Comparison of ENCODE assay signal across 10 cellular contexts in genomic region chr22:46012182-46012880, GRCh38. TPM values are rescaled to one million over a fixed set of nuclear protein-coding genes. Genes with fewer than 3 reads are reported as not detected.
DNase-seq lines count a peak whose midpoint lies in the region; ATAC-seq and TF ChIP-seq lines count a peak whose summit lies in the region.
"Had no signal": no experiment of that assay in that cellular context is flagged by ENCODE, and none has a peak within 500 bp of the region (broad histone marks: within the 10 kb centered on the region; RNA-seq: fewer than 3 reads in every experiment).

No MANE protein-coding gene starts in this region.

- H3K27me3 ChIP-seq in ovary, result no peaks in the 10 kb centered on the region

- H3K4me1 ChIP-seq in ovary (ENCODE audit: insufficient read depth), result peaks cover 16% of the 10 kb centered on the region

- peaks cover 2% of the 10 kb centered on the region for H3K27me3 Mint-ChIP-seq in activated naive CD8-positive, alpha-beta T cell treated with anti-CD3 and anti-CD28 coated beads, Interleukin-2, amount 10 ng/mL, durations not matched to agents 7 days and 5 days
- H3K27me3 Mint-ChIP-seq in activated naive CD8-positive, alpha-beta T cell treated with anti-CD3 and anti-CD28 coated beads for 36 hours, result no peaks in the 10 kb centered on the region

- H3K4me3 Mint-ChIP-seq in activated naive CD8-positive, alpha-beta T cell treated with anti-CD3 and anti-CD28 coated beads, Interleukin-2, amount 10 ng/mL, durations not matched to agents 7 days and 5 days, result no peak overlapping the region
- H3K4me3 Mint-ChIP-seq in activated naive CD8-positive, alpha-beta T cell treated with anti-CD3 and anti-CD28 coated beads for 36 hours, result no peak overlapping the region

- no peak overlapping the region for H3K27ac Mint-ChIP-seq in activated naive CD8-positive, alpha-beta T cell treated with anti-CD3 and anti-CD28 coated beads, Interleukin-2, amount 10 ng/mL, durations not matched to agents 7 days and 5 days
- H3K27ac Mint-ChIP-seq in activated naive CD8-positive, alpha-beta T cell treated with anti-CD3 and anti-CD28 coated beads for 36 hours, result no peak overlapping the region

- POLR2A ChIA-PET in activated naive CD8-positive, alpha-beta T cell treated with anti-CD3 and anti-CD28 coated beads, Interleukin-2, amount 10 ng/mL, durations not matched to agents 7 days and 5 days (lab: Charles Lee), result interaction anchor here (0.7 to 1.9 kb wide), 4 partner anchors 24 to 324 kb away, joined by 3 to 16 read pairs (median 3); no protein-coding TSS in a partner anchor

- no peak for TF ChIP-seq POLR2A in ovary (IDR thresholded peaks at IDR 0.05)

- ATAC-seq in activated naive CD8-positive, alpha-beta T cell treated with anti-CD3 and anti-CD28 coated beads, Interleukin-2, amount 10 ng/mL, durations not matched to agents 7 days and 5 days (ENCODE audit: low read depth), result no peak
- ATAC-seq in Right ventricle myocardium superior (ENCODE audit: poor library complexity) (no peak), HG03520 (IDR thresholded peaks at IDR 0.05; ENCODE audit: unreplicated experiment) (no peak), HG03565 (IDR thresholded peaks at IDR 0.05; ENCODE audit: unreplicated experiment) (no peak), HG02981 (IDR thresholded peaks at IDR 0.05; ENCODE audit: unreplicated experiment) (no peak)

- peak; percentile 28 for DNase-seq in activated naive CD8-positive, alpha-beta T cell treated with anti-CD3 and anti-CD28 coated beads, Interleukin-2, amount 10 ng/mL, durations not matched to agents 7 days and 5 days
- DNase-seq in activated naive CD8-positive, alpha-beta T cell treated with anti-CD3 and anti-CD28 coated beads for 36 hours, result no peak
- DNase-seq in Right ventricle myocardium superior, result peak; percentile 32
- peak in 4 of 5 donors; percentile 18 to 57 (median 48) for DNase-seq in ovary
- DNase-seq in glomerular visceral epithelial cell (ENCODE audit: extremely low spot score), result no peak
- DNase-seq: activated CD4-positive, alpha-beta T cell treated with anti-CD3 and anti-CD28 coated beads, Interleukin-2, amount 50 U/mL, for 4 hours had no signal

- H3K4me1 Mint-ChIP-seq in activated naive CD8-positive, alpha-beta T cell treated with anti-CD3 and anti-CD28 coated beads, Interleukin-2, amount 10 ng/mL, durations not matched to agents 7 days and 5 days, result peaks cover 4% of the 10 kb centered on the region
- peaks cover 6% of the 10 kb centered on the region for H3K4me1 Mint-ChIP-seq in activated naive CD8-positive, alpha-beta T cell treated with anti-CD3 and anti-CD28 coated beads for 36 hours

- TF ChIP-seq EP300 in ovary (IDR thresholded peaks at IDR 0.05), result no peak

- no peaks in the 10 kb centered on the region for H3K9me3 Mint-ChIP-seq in activated naive CD8-positive, alpha-beta T cell treated with anti-CD3 and anti-CD28 coated beads, Interleukin-2, amount 10 ng/mL, durations not matched to agents 7 days and 5 days
- H3K9me3 Mint-ChIP-seq in activated naive CD8-positive, alpha-beta T cell treated with anti-CD3 and anti-CD28 coated beads for 36 hours, result no peaks in the 10 kb centered on the region

- intact Hi-C loops in Right ventricle myocardium superior (cut with DNase I) (no loop called here), ovary (cut with DNase I) (loop anchor here in 3 of 4 donors (2.0 to 10.0 kb wide), 3 partner anchors 58 to 62 kb away; no protein-coding TSS in a partner anchor)

- no peaks in the 10 kb centered on the region for H3K36me3 ChIP-seq in ovary

- H3K9me3 ChIP-seq in ovary, result no peaks in the 10 kb centered on the region

- no peaks in the 10 kb centered on the region for H3K36me3 Mint-ChIP-seq in activated naive CD8-positive, alpha-beta T cell treated with anti-CD3 and anti-CD28 coated beads, Interleukin-2, amount 10 ng/mL, durations not matched to agents 7 days and 5 days
- no peaks in the 10 kb centered on the region for H3K36me3 Mint-ChIP-seq in activated naive CD8-positive, alpha-beta T cell treated with anti-CD3 and anti-CD28 coated beads for 36 hours

- peak overlapping the region; percentile 94 to 97 for H3K27ac ChIP-seq in ovary

- no peak overlapping the region for H3K4me3 ChIP-seq in ovary

- no peak for TF ChIP-seq CTCF in ovary (IDR thresholded peaks at IDR 0.05)

- 90 to 95% (median 92%) methylated on average over 13 of the region's 13 CpGs for WGBS in ovary, 3 donors

RNA-seq across cellular contexts. Expression of gene WNT7B, which starts 35.4 kb away (rescaled TPM):
- total RNA-seq in activated naive CD8-positive, alpha-beta T cell treated with anti-CD3 and anti-CD28 coated beads, Interleukin-2, amount 10 ng/mL, durations not matched to agents 7 days and 5 days, result not detected
- not detected for total RNA-seq in activated naive CD8-positive, alpha-beta T cell treated with anti-CD3 and anti-CD28 coated beads for 36 hours
- total RNA-seq in Right ventricle myocardium superior (not detected), ovary (1 to 10 TPM in 1 of 7 donors, under 1 TPM in 3, not detected in 3; 0.22 to 2.5 (median 0.59) TPM)
- polyA plus RNA-seq in ovary, result not detected
- total RNA-seq: lung microvascular endothelial cell had no signal

Comparison
In these comparisons a context has a peak if more than half of its experiments do, and no peak if none do; other contexts are left out.
1. DNase-seq: peak in activated naive CD8-positive, alpha-beta T cell treated with anti-CD3 and anti-CD28 coated beads, Interleukin-2, amount 10 ng/mL, durations not matched to agents 7 days and 5 days (single experiment), Right ventricle myocardium superior (single experiment) and ovary (4 of 5); none in activated naive CD8-positive, alpha-beta T cell treated with anti-CD3 and anti-CD28 coated beads for 36 hours (single experiment) and glomerular visceral epithelial cell (single experiment).